Comparison of ENCODE assay signal across 18 cellular contexts in genomic region chr12:127629066-127629820, GRCh38.
DNase-seq lines count a peak whose midpoint lies in the region; ATAC-seq and TF ChIP-seq lines count a peak whose summit lies in the region.
"Had no signal": no experiment of that assay in that cellular context is flagged by ENCODE, and none has a peak within 500 bp of the region (broad histone marks: within the 10 kb centered on the region; RNA-seq: fewer than 3 reads in every experiment).

No MANE protein-coding gene starts in this region.

- no peak overlapping the region for H3K27ac Mint-ChIP-seq in endothelial cell (ENCODE audit: unreplicated experiment)
- H3K27ac Mint-ChIP-seq: activated naive CD8-positive, alpha-beta T cell treated with anti-CD3 and anti-CD28 coated beads, Interleukin-2, amount 50 U/mL, for 24 hours; activated T-cell treated with anti-CD3 and anti-CD28 coated beads, Interleukin-2, amount 50 U/mL, for 72 hours; memory B cell had no signal

- peak; percentile 6 for DNase-seq in NCI-H82 (lab: John Stamatoyannopoulos, UW)
- DNase-seq in NCI-H82 treated with DMSO at 0.1 percent for 48 hours (lab: John Stamatoyannopoulos, UW; ENCODE audit: unreplicated experiment), result no peak
- DNase-seq in NCI-H2107 (lab: John Stamatoyannopoulos, UW), result peak; percentile 51
- peak; percentile 50 for DNase-seq in stromal cell of bone marrow (ENCODE audit: low read depth)
- DNase-seq in endothelial cell (ENCODE audit: low spot score), result no peak
- DNase-seq in activated gamma-delta T cell treated with Interleukin-2 at 50 U/mL for 16 hours, result no peak
- DNase-seq: activated CD4-positive, alpha-beta T cell treated with anti-CD3 and anti-CD28 coated beads, Interleukin-2, amount 50 U/mL, for 48 hours; activated naive CD8-positive, alpha-beta T cell treated with anti-CD3 and anti-CD28 coated beads, Interleukin-2, amount 50 U/mL, for 24 hours; activated T-cell treated with anti-CD3 and anti-CD28 coated beads, Interleukin-2, amount 50 U/mL, for 72 hours; NCI-H1092 treated with DMSO at 0.1 percent for 48 hours; stimulated activated CD4-positive, alpha-beta T cell treated with anti-CD3 and anti-CD28 coated beads, Interleukin-1b, Interleukin-23, amount 100 ng/mL, for 48 hours; stimulated activated CD8-positive, alpha-beta memory T cell treated with anti-CD3 and anti-CD28 coated beads, Interleukin-4, amount 100 ng/mL, for 48 hours had no signal

- peaks cover 1% of the 10 kb centered on the region for H3K27me3 Mint-ChIP-seq in endothelial cell (ENCODE audit: unreplicated experiment)
- H3K27me3 Mint-ChIP-seq: activated naive CD8-positive, alpha-beta T cell treated with anti-CD3 and anti-CD28 coated beads, Interleukin-2, amount 50 U/mL, for 24 hours; memory B cell had no signal

- no peak overlapping the region for H3K4me3 Mint-ChIP-seq in endothelial cell (ENCODE audit: unreplicated experiment)
- H3K4me3 Mint-ChIP-seq: activated naive CD8-positive, alpha-beta T cell treated with anti-CD3 and anti-CD28 coated beads, Interleukin-2, amount 50 U/mL, for 24 hours; activated T-cell treated with anti-CD3 and anti-CD28 coated beads, Interleukin-2, amount 50 U/mL, for 72 hours; memory B cell; neural crest cell had no signal

- H3K4me1 Mint-ChIP-seq in endothelial cell (ENCODE audit: unreplicated experiment), result no peaks in the 10 kb centered on the region
- H3K4me1 Mint-ChIP-seq: activated naive CD8-positive, alpha-beta T cell treated with anti-CD3 and anti-CD28 coated beads, Interleukin-2, amount 50 U/mL, for 24 hours; memory B cell; neural crest cell had no signal

- peak overlapping the region; percentile 26 for H3K27ac ChIP-seq in angular gyrus (ENCODE audit: low read depth, low read length)
- H3K27ac ChIP-seq: SJSA1 had no signal

- no peaks in the 10 kb centered on the region for H3K36me3 Mint-ChIP-seq in endothelial cell (ENCODE audit: low read depth, unreplicated experiment)
- H3K36me3 Mint-ChIP-seq: memory B cell had no signal

- no peak for TF ChIP-seq CTCF in endothelial cell (IDR thresholded peaks at IDR 0.05; ENCODE audit: unreplicated experiment)

- H3K9me3 Mint-ChIP-seq in endothelial cell (ENCODE audit: unreplicated experiment), result peaks cover 23% of the 10 kb centered on the region
- H3K9me3 Mint-ChIP-seq: activated naive CD8-positive, alpha-beta T cell treated with anti-CD3 and anti-CD28 coated beads, Interleukin-2, amount 50 U/mL, for 24 hours; neural crest cell had no signal

- ATAC-seq in GM21515 (IDR thresholded peaks at IDR 0.05; ENCODE audit: unreplicated experiment), result no peak
- ATAC-seq: activated naive CD8-positive, alpha-beta T cell treated with anti-CD3 and anti-CD28 coated beads, Interleukin-2, amount 50 U/mL, for 24 hours; activated T-cell treated with anti-CD3 and anti-CD28 coated beads, Interleukin-2, amount 50 U/mL, for 72 hours; HepG2 had no signal

Comparison
In these comparisons a context has a peak if more than half of its experiments do, and no peak if none do; other contexts are left out.
1. DNase-seq: peak in NCI-H82 (single experiment), NCI-H2107 (single experiment) and stromal cell of bone marrow (single experiment); none in NCI-H82 treated with DMSO at 0.1 percent for 48 hours (single experiment), endothelial cell (single experiment) and activated gamma-delta T cell treated with Interleukin-2 at 50 U/mL for 16 hours (single experiment).